In the genomic region with DNA sequence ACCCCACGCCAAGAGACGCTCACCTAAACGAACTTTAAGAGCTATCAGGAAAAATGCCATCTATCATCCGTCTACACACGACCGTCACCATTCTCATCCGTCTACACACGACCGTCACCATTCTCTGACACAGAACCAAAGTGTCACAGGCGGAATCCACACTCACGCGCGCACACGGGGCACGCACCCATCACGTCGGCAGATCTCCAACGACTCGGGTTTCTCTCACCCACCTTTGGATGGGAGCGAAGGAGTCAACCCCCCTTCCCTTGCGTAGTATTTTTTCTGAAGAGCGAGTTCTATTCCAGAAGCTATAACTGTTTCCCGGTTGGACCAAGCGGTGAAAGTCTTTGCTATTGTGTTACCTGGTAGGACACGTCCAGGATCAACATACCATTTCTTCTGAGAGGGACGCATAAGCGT, we compare ENCODE assay signal across 8 cellular contexts. TPM values are rescaled to one million over a fixed set of nuclear protein-coding genes. Genes with fewer than 3 reads are reported as not detected.
DNase-seq lines count a peak whose midpoint lies in the region; ATAC-seq and TF ChIP-seq lines count a peak whose summit lies in the region.

No MANE protein-coding gene starts in this region.

- H2AFZ ChIP-seq in ACC112 (ENCODE audit: low read length, unreplicated experiment) = no peak overlapping the region

- H3K9me3 Mint-ChIP-seq in activated T-cell treated with anti-CD3 and anti-CD28 coated beads, Interleukin-2, amount 50 U/mL, for 72 hours = peaks cover 0 to 3% of the 10 kb centered on the region in 2 donors

- H3K79me2 ChIP-seq in ACC112 (ENCODE audit: control insufficient read depth, insufficient read depth, low read length, unreplicated experiment) = peaks cover 59% of the 10 kb centered on the region

- WGBS in suprapubic skin = under 1% methylated on average over 15 of the region's 27 CpGs

- no peak overlapping the region for H3K4me3 Mint-ChIP-seq in activated T-cell treated with anti-CD3 and anti-CD28 coated beads, Interleukin-2, amount 50 U/mL, for 72 hours

- DNase-seq in HFF-Myc (ENCODE audit: extremely low read depth, low read depth) (no peak), suprapubic skin (ENCODE audit: low spot score in 2 of 2) (no peak), KBM-7 (no peak), amniotic stem cell (lab: John Stamatoyannopoulos, UW) (no peak), GM03348 (ENCODE audit: low spot score) (no peak)
- DNase-seq in activated T-cell treated with anti-CD3 and anti-CD28 coated beads, Interleukin-2, amount 50 U/mL, for 72 hours = peak; percentile 31 to 41

- in situ Hi-C loops in KBM-7 (cut with MboI; ENCODE audit: low pct_unique_long_range_greater_than_20kb, low sequenced_read_pairs) = no loop called here

- H3K4me1 ChIP-seq in ACC112 (ENCODE audit: control insufficient read depth, insufficient read depth, low read length, unreplicated experiment) (peaks cover 21% of the 10 kb centered on the region), suprapubic skin (peaks cover 41% of the 10 kb centered on the region)

- TF ChIP-seq POLR2A in suprapubic skin (IDR thresholded peaks at IDR 0.05) = no peak

- no peak for TF ChIP-seq CTCF in HFF-Myc (IDR thresholded peaks at IDR 0.05; ENCODE audit: low read depth, low read length, missing control alignments)
- no peak for TF ChIP-seq CTCF in suprapubic skin (IDR thresholded peaks at IDR 0.05)

- no peak overlapping the region for H3K27ac Mint-ChIP-seq in activated T-cell treated with anti-CD3 and anti-CD28 coated beads, Interleukin-2, amount 50 U/mL, for 72 hours

- peak overlapping the region; percentile 94 for H3K4me3 ChIP-seq in ACC112 (ENCODE audit: low read depth, low read length)
- peak overlapping the region; percentile 62 for H3K4me3 ChIP-seq in HFF-Myc (replicated peaks; ENCODE audit: low read depth, low read length)
- H3K4me3 ChIP-seq in iPS-18c (ENCODE audit: insufficient read depth, low read depth, low read length) = peak overlapping the region; percentile 70
- H3K4me3 ChIP-seq in suprapubic skin = peak overlapping the region; percentile 82

- H3K27me3 Mint-ChIP-seq in activated T-cell treated with anti-CD3 and anti-CD28 coated beads, Interleukin-2, amount 50 U/mL, for 72 hours (ENCODE audit: low read depth) = no peaks in the 10 kb centered on the region

- H3K4me1 Mint-ChIP-seq in activated T-cell treated with anti-CD3 and anti-CD28 coated beads, Interleukin-2, amount 50 U/mL, for 72 hours (ENCODE audit: low read depth) = peaks cover 30% of the 10 kb centered on the region

- peak overlapping the region; percentile 79 for H3K27ac ChIP-seq in ACC112 (ENCODE audit: low read depth, low read length)
- H3K27ac ChIP-seq in suprapubic skin = peak overlapping the region; percentile 94

- TF ChIP-seq EP300 in suprapubic skin (IDR thresholded peaks at IDR 0.05) = no peak

- H3K27me3 ChIP-seq in ACC112 (ENCODE audit: insufficient read depth, low read length) (no peaks in the 10 kb centered on the region), suprapubic skin (no peaks in the 10 kb centered on the region)

- H3K36me3 Mint-ChIP-seq in activated T-cell treated with anti-CD3 and anti-CD28 coated beads, Interleukin-2, amount 50 U/mL, for 72 hours (ENCODE audit: insufficient read depth in 2 of 2) = peaks cover 13 to 23% of the 10 kb centered on the region in 2 donors

- peaks cover 34% of the 10 kb centered on the region for H3K36me3 ChIP-seq in ACC112 (ENCODE audit: insufficient read depth, low read length)
- H3K36me3 ChIP-seq in suprapubic skin = peaks cover 3% of the 10 kb centered on the region

- no peak for ATAC-seq in activated T-cell treated with anti-CD3 and anti-CD28 coated beads, Interleukin-2, amount 50 U/mL, for 72 hours (replicated peaks in 1 of 2)

- no peaks in the 10 kb centered on the region for H3K9me3 ChIP-seq in iPS-18c (ENCODE audit: control insufficient read depth, insufficient read depth, low read length)
- H3K9me3 ChIP-seq in suprapubic skin = no peaks in the 10 kb centered on the region

RNA-seq across cellular contexts. Expression of gene DUSP10, which starts 0.9 kb away (rescaled TPM):
- total RNA-seq in activated T-cell treated with anti-CD3 and anti-CD28 coated beads, Interleukin-2, amount 50 U/mL, for 72 hours = 10 to 100 TPM; 14.3 TPM
- 10 to 100 TPM in 3 of 4 donors, 1 to 10 TPM in 1; 9.5 to 18.6 (median 15.3) TPM for total RNA-seq in suprapubic skin

Comparison
In these comparisons a context has a peak if more than half of its experiments do, and no peak if none do; other contexts are left out.
1. DNase-seq: peak in activated T-cell treated with anti-CD3 and anti-CD28 coated beads, Interleukin-2, amount 50 U/mL, for 72 hours (2 of 2); none in HFF-Myc (single experiment), suprapubic skin (0 of 2), KBM-7 (single experiment), amniotic stem cell (single experiment) and GM03348 (single experiment).
2. Peak in every context shown above with its lines, with median percentiles within 50 percentile points of each other: H3K4me3 ChIP-seq.